2 cellular contexts compared by ENCODE assay signal in genomic region chr1:94578856-94579255, GRCh38.
TF ChIP-seq lines count a peak whose summit lies in the region.

No MANE protein-coding gene starts in this region.

TF ChIP-seq in K562, 482 proteins besides CTCF, POLR2A, EP300 and RAD21 (continued from another document):
- no peak for TF ChIP-seq SPI1 (IDR thresholded peaks at IDR 0.05; ENCODE audit: borderline replicate concordance, low read depth, low read length)
- no peak for TF ChIP-seq ZNF24 (IDR thresholded peaks at IDR 0.05)
- no peak for TF ChIP-seq ZNF639 (CRISPR knock-in tag; conservative IDR thresholded peaks at IDR 0.05 in 1 of 2, IDR thresholded peaks at IDR 0.05 in 1 of 2)
- no peak for TF ChIP-seq HDAC8 (tag; IDR thresholded peaks at IDR 0.05)
- TF ChIP-seq POU5F1 (IDR thresholded peaks at IDR 0.05; ENCODE audit: borderline replicate concordance, low read depth, low read length, partially characterized antibody): no peak
- no peak for TF ChIP-seq FOXO4 (CRISPR knock-in tag; IDR thresholded peaks at IDR 0.05)
- no peak for TF ChIP-seq SMAD3 (CRISPR knock-in tag; conservative IDR thresholded peaks at IDR 0.05)

TF ChIP-seq in GM12891, 5 proteins besides CTCF, POLR2A, EP300 and RAD21:
- TF ChIP-seq POU2F2 (IDR thresholded peaks at IDR 0.05; ENCODE audit: low read depth, low read length): no peak
- TF ChIP-seq PAX5 (IDR thresholded peaks at IDR 0.05; ENCODE audit: insufficient read depth, low read length, severe bottlenecking): no peak
- TF ChIP-seq TAF1 (IDR thresholded peaks at IDR 0.05; ENCODE audit: low read depth, low read length): no peak
- no peak for TF ChIP-seq SPI1 (IDR thresholded peaks at IDR 0.05; ENCODE audit: low read depth, low read length)
- TF ChIP-seq POLR2AphosphoS5 (IDR thresholded peaks at IDR 0.05; ENCODE audit: low read depth, low read length): no peak
